Comparison of ENCODE assay signal across 21 cellular contexts in genomic region chr3:68631810-68632545, GRCh38.
"Had no signal": no experiment of that assay in that cellular context is flagged by ENCODE, and none has a peak within 500 bp of the region (broad histone marks: within the 10 kb centered on the region; RNA-seq: fewer than 3 reads in every experiment).

No MANE protein-coding gene starts in this region.

- H3K4me1 Mint-ChIP-seq: activated naive CD8-positive, alpha-beta T cell treated with anti-CD3 and anti-CD28 coated beads for 36 hours; memory B cell; nephron had no signal

- DNase-seq: activated CD4-positive, alpha-beta memory T cell treated with anti-CD3 and anti-CD28 coated beads for 36 hours; activated naive CD4-positive, alpha-beta T cell treated with Interleukin-2 at 50 U/mL for 16 hours; activated naive CD8-positive, alpha-beta T cell treated with anti-CD3 and anti-CD28 coated beads for 36 hours; activated T-cell treated with anti-CD3 and anti-CD28 coated beads, Interleukin-2, amount 50 U/mL, for 48 hours; erythroblast; foreskin fibroblast; heart right ventricle; left colon; nucleus accumbens; right cardiac atrium; stimulated activated CD4-positive, alpha-beta T cell treated with anti-CD3 and anti-CD28 coated beads, Interleukin-4, amount 100 ng/mL, for 24 hours; stimulated activated naive CD4-positive, alpha-beta T cell treated with Interleukin-2 at 50 U/mL for 16 hours; WERI-Rb-1 had no signal

- H3K9me3 Mint-ChIP-seq: activated CD4-positive, alpha-beta memory T cell treated with anti-CD3 and anti-CD28 coated beads for 36 hours; activated naive CD8-positive, alpha-beta T cell treated with anti-CD3 and anti-CD28 coated beads for 36 hours; T-helper 2 cell treated with Interferon-gamma antibody and Interleukin-4, amounts not matched to agents 5 μg/mL and 100 μg/mL, for 36 hours had no signal

- H3K36me3 ChIP-seq: heart right ventricle, WERI-Rb-1 had no signal

- H3K9ac ChIP-seq: parathyroid adenoma had no signal

- H3K27ac Mint-ChIP-seq: activated CD4-positive, alpha-beta memory T cell treated with anti-CD3 and anti-CD28 coated beads for 36 hours; activated naive CD8-positive, alpha-beta T cell treated with anti-CD3 and anti-CD28 coated beads for 36 hours; memory B cell; nephron; T-helper 2 cell treated with Interferon-gamma antibody and Interleukin-4, amounts not matched to agents 5 μg/mL and 100 μg/mL, for 36 hours had no signal

- H3K27ac ChIP-seq: coronary artery, heart right ventricle, parathyroid adenoma, WERI-Rb-1 had no signal

- FAIRE-seq: bronchial epithelial cell, endometrium, keratinocyte had no signal

- H2AFZ ChIP-seq: parathyroid adenoma had no signal

- H3K4me1 ChIP-seq: heart right ventricle, parathyroid adenoma had no signal

- H3K27me3 Mint-ChIP-seq: memory B cell had no signal

- H3K4me3 Mint-ChIP-seq: activated CD4-positive, alpha-beta memory T cell treated with anti-CD3 and anti-CD28 coated beads for 36 hours; activated naive CD8-positive, alpha-beta T cell treated with anti-CD3 and anti-CD28 coated beads for 36 hours; memory B cell; nephron; T-helper 2 cell treated with Interferon-gamma antibody and Interleukin-4, amounts not matched to agents 5 μg/mL and 100 μg/mL, for 36 hours had no signal

- H3K79me2 ChIP-seq: parathyroid adenoma had no signal

- H3K36me3 Mint-ChIP-seq: activated CD4-positive, alpha-beta memory T cell treated with anti-CD3 and anti-CD28 coated beads for 36 hours; activated naive CD8-positive, alpha-beta T cell treated with anti-CD3 and anti-CD28 coated beads for 36 hours; memory B cell had no signal

- H3K4me3 ChIP-seq: coronary artery, heart right ventricle had no signal
